ENCODE assay signal across 8 cellular contexts in genomic region chr20:63215101-63216040, GRCh38. TPM values are rescaled to one million over a fixed set of nuclear protein-coding genes. Genes with fewer than 3 reads are reported as not detected.
A peak's percentile ranks its signal among the peaks of the same experiment; 100 is the strongest.
DNase-seq lines count a peak whose midpoint lies in the region; ATAC-seq, FAIRE-seq and TF ChIP-seq lines count a peak whose summit lies in the region.

No MANE protein-coding gene starts in this region.

- H3K27ac Mint-ChIP-seq in CD14-positive monocyte: peak overlapping the region; percentile 85 to 95 (median 91)
- H3K27ac Mint-ChIP-seq in memory B cell: peak overlapping the region; percentile 75

- peak; percentile 32 for ATAC-seq in HG03354 (IDR thresholded peaks at IDR 0.05; ENCODE audit: poor library complexity, severe bottlenecking, unreplicated experiment)
- ATAC-seq in memory B cell (ENCODE audit: low read depth): no peak

- no peaks in the 10 kb centered on the region for H3K27me3 ChIP-seq in transverse colon

- WGBS in transverse colon (ENCODE audit: low coverage in 1 of 2), 2 donors: 2 to 67% methylated on average over 1 to 66 of the region's 81 CpGs

- peak; percentile 42 for FAIRE-seq in GM18507 (lab: Jason Lieb, UNC)

- peak overlapping the region; percentile 88 to 99 (median 96) for H3K4me3 ChIP-seq in transverse colon

- DNase-seq in CD14-positive monocyte (ENCODE audit: low spot score) (no peak), GM18507 (ENCODE audit: extremely low spot score, insufficient read length, low read depth) (no peak), SHP77 treated with DMSO at 0.1 percent for 48 hours (lab: John Stamatoyannopoulos, UW) (peak; percentile 8), dermis blood vessel endothelial cell (peak; percentile 78), memory B cell (ENCODE audit: low spot score in 2 of 2) (no peak), transverse colon (peak; percentile 23), GM19240 (ENCODE audit: insufficient read length, low spot score) (no peak)

- H3K4me1 Mint-ChIP-seq in CD14-positive monocyte (peaks cover 24% of the 10 kb centered on the region), memory B cell (peaks cover 39% of the 10 kb centered on the region)

- peaks cover 0 to 9% (median 4%) of the 10 kb centered on the region in 4 donors for H3K36me3 ChIP-seq in transverse colon

- TF ChIP-seq CTCF in CD14-positive monocyte (IDR thresholded peaks at IDR 0.05): no peak
- TF ChIP-seq CTCF in transverse colon (IDR thresholded peaks at IDR 0.05): peak in 3 of 5 experiments; percentile 16 to 31 (median 22)

- peaks cover 32 to 40% of the 10 kb centered on the region in 2 donors for H3K36me3 Mint-ChIP-seq in CD14-positive monocyte
- peaks cover 12% of the 10 kb centered on the region for H3K36me3 Mint-ChIP-seq in memory B cell

- peak overlapping the region; percentile 82 to 92 (median 88) for H3K27ac ChIP-seq in transverse colon

- no peak for TF ChIP-seq EP300 in transverse colon (IDR thresholded peaks at IDR 0.05; ENCODE audit: low read depth)

- no peaks in the 10 kb centered on the region for H3K9me3 Mint-ChIP-seq in CD14-positive monocyte
- H3K9me3 Mint-ChIP-seq in memory B cell: no peaks in the 10 kb centered on the region

- H3K4me1 ChIP-seq in transverse colon: peaks cover 11 to 36% (median 31%) of the 10 kb centered on the region in 4 donors

- no peak for TF ChIP-seq POLR2A in transverse colon (IDR thresholded peaks at IDR 0.05)

- H3K4me3 Mint-ChIP-seq in CD14-positive monocyte (peak overlapping the region; percentile 91 to 93), memory B cell (peak overlapping the region; percentile 81)

- no peaks in the 10 kb centered on the region for H3K9me3 ChIP-seq in transverse colon

- in situ Hi-C loops in transverse colon (cut with MboI; ENCODE audit: low pct_ligation_motif_present in 1 of 4, low pct_unique_long_range_greater_than_20kb in 1 of 4, low sequenced_read_pairs in 3 of 4): no loop called here

- intact Hi-C loops in CD14-positive monocyte (cut with micrococcal nuclease): loop anchor here (2.0 to 10.0 kb wide), 2 partner anchors 281 to 287 kb away; partner anchors contain the start of gene GID8 (in 1 of the 2)
- intact Hi-C loops in transverse colon (cut with DNase I; ENCODE audit: low total_unique reads): no loop called here

- peaks cover 3 to 6% (median 6%) of the 10 kb centered on the region in 3 donors for H3K27me3 Mint-ChIP-seq in CD14-positive monocyte (ENCODE audit: low read depth in 3 of 3)
- peaks cover 4% of the 10 kb centered on the region for H3K27me3 Mint-ChIP-seq in memory B cell

RNA-seq across cellular contexts. Expression of gene YTHDF1, which starts 0.6 kb away (rescaled TPM):
- 10 to 100 TPM; 18.0 to 25.9 TPM for polyA plus RNA-seq in CD14-positive monocyte
- 18.4 and 28.1 TPM in 2 replicates for total RNA-seq in dermis blood vessel endothelial cell
- total RNA-seq in transverse colon: 10 to 100 TPM; 29.4 to 35.2 (median 32.9) TPM

RNA-seq across cellular contexts. Expression of gene BIRC7, which starts 20.3 kb away (rescaled TPM):
- polyA plus RNA-seq in CD14-positive monocyte: not detected
- not detected in 2 replicates for total RNA-seq in dermis blood vessel endothelial cell
- 10 to 100 TPM in 1 of 4 donors, 1 to 10 TPM in 1, not detected in 2; 1.6 to 12.7 TPM for total RNA-seq in transverse colon

RNA-seq across cellular contexts. Expression of gene NKAIN4, which starts 38.9 kb away (rescaled TPM):
- polyA plus RNA-seq in CD14-positive monocyte: not detected
- total RNA-seq in dermis blood vessel endothelial cell: not detected in 2 replicates
- total RNA-seq in transverse colon: under 1 TPM in 1 of 4 donors, not detected in 3; 0.79 TPM

RNA-seq across cellular contexts. Expression of gene ARFGAP1, which starts 57.2 kb away (rescaled TPM):
- polyA plus RNA-seq in CD14-positive monocyte: 10 to 100 TPM; 11.2 to 14.1 TPM
- total RNA-seq in dermis blood vessel endothelial cell (60.0 and 70.8 TPM in 2 replicates), transverse colon (100 to 1,000 TPM in 1 of 4 donors, 10 to 100 TPM in 3; 43.8 to 200 (median 74.8) TPM)

Comparison
In these comparisons a context has a peak if more than half of its experiments do, and no peak if none do; other contexts are left out.
1. DNase-seq: peak in SHP77 treated with DMSO at 0.1 percent for 48 hours (single experiment), dermis blood vessel endothelial cell (single experiment) and transverse colon (single experiment); none in CD14-positive monocyte (single experiment), GM18507 (single experiment), memory B cell (0 of 2) and GM19240 (single experiment).